ENCODE assay signal across 12 cellular contexts in genomic region chr6:11386323-11386722, GRCh38.
A peak's percentile ranks its signal among the peaks of the same experiment; 100 is the strongest.
DNase-seq lines count a peak whose midpoint lies in the region; ATAC-seq and TF ChIP-seq lines count a peak whose summit lies in the region.
"Had no signal": no experiment of that assay in that cellular context is flagged by ENCODE, and none has a peak within 500 bp of the region (broad histone marks: within the 10 kb centered on the region; RNA-seq: fewer than 3 reads in every experiment).

No MANE protein-coding gene starts in this region.

- no peaks in the 10 kb centered on the region for H3K36me3 ChIP-seq in body of pancreas (replicated peaks in 1 of 2; ENCODE audit: insufficient read depth in 1 of 2, low read depth in 2 of 2)
- H3K36me3 ChIP-seq: vagina had no signal

- peaks cover 34% of the 10 kb centered on the region for H3K4me1 Mint-ChIP-seq in activated CD8-positive, alpha-beta T cell treated with anti-CD3 and anti-CD28 coated beads for 36 hours (ENCODE audit: low read depth)
- peaks cover 29% of the 10 kb centered on the region for H3K4me1 Mint-ChIP-seq in activated CD8-positive, alpha-beta T cell treated with anti-CD3 and anti-CD28 coated beads, Interleukin-2, amount 10 ng/mL, durations not matched to agents 7 days and 5 days (ENCODE audit: low read depth)
- peaks cover 30% of the 10 kb centered on the region for H3K4me1 Mint-ChIP-seq in memory B cell

- peaks cover 2% of the 10 kb centered on the region for H3K36me3 Mint-ChIP-seq in activated CD8-positive, alpha-beta T cell treated with anti-CD3 and anti-CD28 coated beads for 36 hours (ENCODE audit: low read depth)
- peaks cover 11% of the 10 kb centered on the region for H3K36me3 Mint-ChIP-seq in activated CD8-positive, alpha-beta T cell treated with anti-CD3 and anti-CD28 coated beads, Interleukin-2, amount 10 ng/mL, durations not matched to agents 7 days and 5 days (ENCODE audit: low read depth)
- no peaks in the 10 kb centered on the region for H3K36me3 Mint-ChIP-seq in memory B cell
- H3K36me3 Mint-ChIP-seq: mesothelial cell of epicardium had no signal

- peak; percentile 10 for ATAC-seq in activated CD8-positive, alpha-beta T cell treated with anti-CD3 and anti-CD28 coated beads for 36 hours
- ATAC-seq in activated CD8-positive, alpha-beta T cell treated with anti-CD3 and anti-CD28 coated beads, Interleukin-2, amount 10 ng/mL, durations not matched to agents 7 days and 5 days = no peak
- ATAC-seq in GM21423 (IDR thresholded peaks at IDR 0.05; ENCODE audit: unreplicated experiment) = peak; percentile 60
- peak; percentile 63 for ATAC-seq in HG03159 (IDR thresholded peaks at IDR 0.05; ENCODE audit: unreplicated experiment)
- peak; percentile 33 for ATAC-seq in memory B cell (ENCODE audit: low read depth)
- ATAC-seq in body of pancreas = no peak
- ATAC-seq: esophagus mucosa had no signal

- TF ChIP-seq CTCF in activated CD8-positive, alpha-beta T cell treated with anti-CD3 and anti-CD28 coated beads for 36 hours (IDR thresholded peaks at IDR 0.05) = no peak
- no peak for TF ChIP-seq CTCF in body of pancreas (IDR thresholded peaks at IDR 0.05)

- no peaks in the 10 kb centered on the region for H3K27me3 ChIP-seq in body of pancreas
- H3K27me3 ChIP-seq: vagina had no signal

- CTCF ChIA-PET in activated CD8-positive, alpha-beta T cell treated with anti-CD3 and anti-CD28 coated beads for 36 hours (lab: Charles Lee) = interaction anchor here (1.1 to 1.9 kb wide), 3 partner anchors 26 to 154 kb away, joined by 3 to 7 read pairs (median 4); partner anchors contain the start of gene NEDD9
- CTCF ChIA-PET in activated CD8-positive, alpha-beta T cell treated with anti-CD3 and anti-CD28 coated beads, Interleukin-2, amount 10 ng/mL, durations not matched to agents 7 days and 5 days (lab: Charles Lee) = interaction anchor here (1.1 kb wide), 2 partner anchors 12 to 14 kb away, joined by 3 read pairs; no protein-coding TSS in a partner anchor

- WGBS in body of pancreas, 2 donors = 46 to 48% methylated on average over 4 of the region's 4 CpGs

- intact Hi-C loops in activated CD8-positive, alpha-beta T cell treated with anti-CD3 and anti-CD28 coated beads for 36 hours (cut with micrococcal nuclease) = no loop called here
- intact Hi-C loops in body of pancreas (cut with DNase I) = no loop called here

- POLR2A ChIA-PET in activated CD8-positive, alpha-beta T cell treated with anti-CD3 and anti-CD28 coated beads for 36 hours (lab: Charles Lee) = no interaction called here
- POLR2A ChIA-PET in activated CD8-positive, alpha-beta T cell treated with anti-CD3 and anti-CD28 coated beads, Interleukin-2, amount 10 ng/mL, durations not matched to agents 7 days and 5 days (lab: Charles Lee) = interaction anchor here (1.1 kb wide), 1 partner anchor 15 kb away, joined by 4 read pairs; no protein-coding TSS in a partner anchor

- peaks cover 2% of the 10 kb centered on the region for H3K27me3 Mint-ChIP-seq in activated CD8-positive, alpha-beta T cell treated with anti-CD3 and anti-CD28 coated beads for 36 hours
- peaks cover 2% of the 10 kb centered on the region for H3K27me3 Mint-ChIP-seq in activated CD8-positive, alpha-beta T cell treated with anti-CD3 and anti-CD28 coated beads, Interleukin-2, amount 10 ng/mL, durations not matched to agents 7 days and 5 days (ENCODE audit: low read depth)
- no peaks in the 10 kb centered on the region for H3K27me3 Mint-ChIP-seq in memory B cell

- H3K4me3 ChIP-seq in body of pancreas = no peak overlapping the region
- H3K4me3 ChIP-seq: vagina had no signal

- peaks cover 7% of the 10 kb centered on the region for H3K4me1 ChIP-seq in body of pancreas
- H3K4me1 ChIP-seq: vagina had no signal

- H3K27ac ChIP-seq in body of pancreas = no peak overlapping the region
- H3K27ac ChIP-seq: vagina had no signal

- DNase-seq in activated CD8-positive, alpha-beta T cell treated with anti-CD3 and anti-CD28 coated beads for 36 hours = no peak
- DNase-seq in activated CD8-positive, alpha-beta T cell treated with anti-CD3 and anti-CD28 coated beads, Interleukin-2, amount 10 ng/mL, durations not matched to agents 7 days and 5 days = no peak
- peak in 1 of 2 donors; percentile 14 for DNase-seq in memory B cell (ENCODE audit: low spot score in 2 of 2)
- no peak for DNase-seq in body of pancreas
- DNase-seq in NCI-H345 (lab: John Stamatoyannopoulos, UW) = no peak
- DNase-seq in NCI-H446 treated with DMSO at 0.1 percent for 48 hours (lab: John Stamatoyannopoulos, UW) = no peak
- DNase-seq: stimulated activated CD4-positive, alpha-beta T cell treated with anti-CD3 and anti-CD28 coated beads, Interleukin-15, amount 100 ng/mL, for 24 hours had no signal

- TF ChIP-seq POLR2A in body of pancreas (IDR thresholded peaks at IDR 0.05) = no peak

- no peak overlapping the region for H3K4me3 Mint-ChIP-seq in activated CD8-positive, alpha-beta T cell treated with anti-CD3 and anti-CD28 coated beads for 36 hours
- no peak overlapping the region for H3K4me3 Mint-ChIP-seq in activated CD8-positive, alpha-beta T cell treated with anti-CD3 and anti-CD28 coated beads, Interleukin-2, amount 10 ng/mL, durations not matched to agents 7 days and 5 days
- H3K4me3 Mint-ChIP-seq in memory B cell = peak overlapping the region; percentile 54
- H3K4me3 Mint-ChIP-seq: mesothelial cell of epicardium had no signal

- H3K9me3 ChIP-seq in body of pancreas = no peaks in the 10 kb centered on the region
- H3K9me3 ChIP-seq: vagina had no signal

- H3K9me3 Mint-ChIP-seq in activated CD8-positive, alpha-beta T cell treated with anti-CD3 and anti-CD28 coated beads for 36 hours = no peaks in the 10 kb centered on the region
- no peaks in the 10 kb centered on the region for H3K9me3 Mint-ChIP-seq in activated CD8-positive, alpha-beta T cell treated with anti-CD3 and anti-CD28 coated beads, Interleukin-2, amount 10 ng/mL, durations not matched to agents 7 days and 5 days (ENCODE audit: insufficient read depth)
- H3K9me3 Mint-ChIP-seq in memory B cell = no peaks in the 10 kb centered on the region
- H3K9me3 Mint-ChIP-seq: mesothelial cell of epicardium had no signal

- peak overlapping the region; percentile 1 for H3K27ac Mint-ChIP-seq in activated CD8-positive, alpha-beta T cell treated with anti-CD3 and anti-CD28 coated beads for 36 hours
- H3K27ac Mint-ChIP-seq in activated CD8-positive, alpha-beta T cell treated with anti-CD3 and anti-CD28 coated beads, Interleukin-2, amount 10 ng/mL, durations not matched to agents 7 days and 5 days = no peak overlapping the region
- peak overlapping the region; percentile 61 for H3K27ac Mint-ChIP-seq in memory B cell
- H3K27ac Mint-ChIP-seq: mesothelial cell of epicardium had no signal

Comparison
In these comparisons a context has a peak if more than half of its experiments do, and no peak if none do; other contexts are left out.
1. ATAC-seq: peak in activated CD8-positive, alpha-beta T cell treated with anti-CD3 and anti-CD28 coated beads for 36 hours (single experiment), GM21423 (single experiment), HG03159 (single experiment) and memory B cell (single experiment); none in activated CD8-positive, alpha-beta T cell treated with anti-CD3 and anti-CD28 coated beads, Interleukin-2, amount 10 ng/mL, durations not matched to agents 7 days and 5 days (single experiment) and body of pancreas (single experiment).